8 cellular contexts compared by ENCODE assay signal in the genomic region with DNA sequence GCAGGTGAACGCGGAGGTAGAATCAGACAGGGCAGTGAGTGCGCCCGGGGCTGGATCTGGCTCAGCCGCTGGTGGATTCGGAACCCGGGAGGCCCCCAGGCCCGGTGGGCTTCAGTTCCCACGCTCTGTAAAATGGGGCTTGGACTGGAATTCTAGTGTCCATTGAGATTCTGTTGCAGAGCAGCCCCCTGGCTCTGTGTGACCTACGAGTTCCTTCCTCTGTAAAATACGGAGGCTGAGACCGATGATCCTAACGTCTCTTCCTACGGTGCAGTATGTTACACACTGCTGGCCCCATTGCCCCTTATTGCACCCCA. TPM values are rescaled to one million over a fixed set of nuclear protein-coding genes. Genes with fewer than 3 reads are reported as not detected.
DNase-seq lines count a peak whose midpoint lies in the region; ATAC-seq and TF ChIP-seq lines count a peak whose summit lies in the region.

No MANE protein-coding gene starts in this region.

- CTCF ChIA-PET in SK-N-SH (lab: Yijun Ruan, JAX), result interaction anchor here (0.6 to 12.0 kb wide), 48 partner anchors 10 to 396 kb away, joined by 3 to 274 read pairs (median 6); partner anchors contain the start of genes ANKRD13D, GRK2, POLD4 and PPP1CA

- H3K27ac ChIP-seq in SK-N-SH (ENCODE audit: low read depth in 2 of 2, low read length in 1 of 2) (peak overlapping the region in 1 of 2 experiments; percentile 84; a peak in 1 of 4 replicates), foreskin keratinocyte (no peak overlapping the region)

- WGBS in SK-N-SH (ENCODE audit: low lambda C conversion rate), result 0% methylated on average over 11 of the region's 14 CpGs

- H3K4me2 ChIP-seq in SK-N-SH (peak overlapping the region; percentile 94), skeletal muscle satellite cell (ENCODE audit: low read length) (peak overlapping the region; percentile 95)

- H3K9me3 ChIP-seq in SK-N-SH (no peaks in the 10 kb centered on the region), skeletal muscle satellite cell (replicated peaks; ENCODE audit: low read length) (no peaks in the 10 kb centered on the region)

- ATAC-seq in foreskin keratinocyte, result peak; percentile 19
- ATAC-seq in HG02870 (IDR thresholded peaks at IDR 0.05; ENCODE audit: unreplicated experiment), result no peak

- H3K4me1 ChIP-seq in SK-N-SH (ENCODE audit: control insufficient read depth in 1 of 2, insufficient read depth in 2 of 2, low read depth in 1 of 2, low read length in 1 of 2), result peaks cover 4 to 8% of the 10 kb centered on the region in 2 experiments; a peak in 1 of 4 replicates
- H3K4me1 ChIP-seq in foreskin keratinocyte, result peaks cover 6% of the 10 kb centered on the region
- peaks cover 5% of the 10 kb centered on the region for H3K4me1 ChIP-seq in skeletal muscle satellite cell (ENCODE audit: control insufficient read depth, insufficient read depth, low read length)

- H3K9ac ChIP-seq in SK-N-SH (peak overlapping the region; percentile 77), skeletal muscle satellite cell (ENCODE audit: low read depth, low read length) (peak overlapping the region; percentile 77)

- POLR2A ChIA-PET in SK-N-SH (lab: Yijun Ruan, JAX), result interaction anchor here (1.1 to 4.3 kb wide), 6 partner anchors 15 to 78 kb away, joined by 3 to 19 read pairs (median 6); partner anchors contain the start of genes GRK2, POLD4 and SSH3

- peak overlapping the region; percentile 91 for H2AFZ ChIP-seq in SK-N-SH (ENCODE audit: low read depth)

- TF ChIP-seq RAD21 in SK-N-SH (IDR thresholded peaks at IDR 0.05; ENCODE audit: low read length), result no peak

- DNase-seq in H7, result no peak
- DNase-seq in SK-N-SH, result no peak
- peak in 1 of 2 donors; percentile 25 for DNase-seq in foreskin keratinocyte
- DNase-seq in inferior parietal cortex (ENCODE audit: extremely low spot score), result no peak
- DNase-seq in activated CD8-positive, alpha-beta memory T cell treated with anti-CD3 and anti-CD28 coated beads for 24 hours, result no peak
- DNase-seq in stimulated activated CD4-positive, alpha-beta T cell treated with anti-CD3 and anti-CD28 coated beads, Interleukin-4, amount 100 ng/mL, for 1 hour, result no peak

- no peak for TF ChIP-seq CTCF in SK-N-SH (IDR thresholded peaks at IDR 0.05)
- TF ChIP-seq CTCF in foreskin keratinocyte (conservative IDR thresholded peaks at IDR 0.05), result no peak

- peaks cover 23% of the 10 kb centered on the region for H3F3A ChIP-seq in SK-N-SH (replicated peaks; ENCODE audit: insufficient read depth)

- no peaks in the 10 kb centered on the region for H3K9me2 ChIP-seq in SK-N-SH

- TF ChIP-seq EP300 in SK-N-SH (IDR thresholded peaks at IDR 0.05; ENCODE audit: borderline replicate concordance in 1 of 2, low read depth in 1 of 2, low read length in 1 of 2), result no peak

- peak overlapping the region; percentile 79 for H3K4me3 ChIP-seq in H7 (ENCODE audit: insufficient read depth, low read depth, low read length)
- peak overlapping the region; percentile 83 to 85 for H3K4me3 ChIP-seq in SK-N-SH (ENCODE audit: low read depth in 2 of 2, low read length in 1 of 2)
- H3K4me3 ChIP-seq in skeletal muscle satellite cell (ENCODE audit: low read length), result peak overlapping the region; percentile 78

- H4K20me1 ChIP-seq in SK-N-SH (ENCODE audit: insufficient read depth), result no peaks in the 10 kb centered on the region

- H3K36me3 ChIP-seq in H7 (replicated peaks; ENCODE audit: control insufficient read depth, insufficient read depth, low read length) (no peaks in the 10 kb centered on the region), SK-N-SH (replicated peaks in 1 of 2; ENCODE audit: control insufficient read depth in 1 of 2, insufficient read depth in 2 of 2, low read length in 1 of 2) (no peaks in the 10 kb centered on the region), skeletal muscle satellite cell (ENCODE audit: insufficient read depth, low read length) (no peaks in the 10 kb centered on the region)

- H3K27me3 ChIP-seq in H7 (ENCODE audit: control insufficient read depth, insufficient read depth, low read length) (peaks cover 22% of the 10 kb centered on the region), SK-N-SH (ENCODE audit: insufficient read depth) (no peaks in the 10 kb centered on the region), foreskin keratinocyte (no peaks in the 10 kb centered on the region), skeletal muscle satellite cell (ENCODE audit: control insufficient read depth, insufficient read depth, low read length) (no peaks in the 10 kb centered on the region)

- 0 out of 2 replicates have a peak, but pooled peaks cover 4% of the 10 kb centered on the region for H3K79me2 ChIP-seq in SK-N-SH (ENCODE audit: insufficient read depth)

TF ChIP-seq in SK-N-SH, 30 proteins besides CTCF, POLR2A, EP300 and RAD21:
- TF ChIP-seq RXRA (IDR thresholded peaks at IDR 0.05; ENCODE audit: borderline replicate concordance, low read depth) (no peak), ZBTB33 (IDR thresholded peaks at IDR 0.05; ENCODE audit: borderline replicate concordance, low read depth) (no peak), POLR2AphosphoS5 (IDR thresholded peaks at IDR 0.05; ENCODE audit: low read depth, low read length) (no peak), IRF3 (IDR thresholded peaks at IDR 0.05; ENCODE audit: low read depth, low read length) (no peak), RFX5 (IDR thresholded peaks at IDR 0.05; ENCODE audit: low read length) (no peak), USF1 (IDR thresholded peaks at IDR 0.05; ENCODE audit: borderline replicate concordance, low read depth) (no peak), JUND (IDR thresholded peaks at IDR 0.05) (no peak)

RNA-seq across cellular contexts. Expression of gene SSH3, which starts 14.9 kb away (rescaled TPM):
- 23.6 and 30.2 TPM in 2 replicates for total RNA-seq in H7 (2014; rRNA removed; shearing (Covaris generic))
- polyA plus RNA-seq in SK-N-SH (2012; rRNA removed), result 13.5 and 17.1 TPM in 2 replicates
- 4.0 and 7.0 TPM in 2 replicates for polyA plus RNA-seq in SK-N-SH (2012; cell fraction: cytosol; rRNA removed)
- 73.4 and 77.8 TPM in 2 replicates for polyA plus RNA-seq in SK-N-SH (2012; cell fraction: nucleus; rRNA removed)
- 27.7 and 31.0 TPM in 2 replicates for total RNA-seq in foreskin keratinocyte
- 27.8 and 30.2 TPM in 2 replicates for polyA plus RNA-seq in foreskin keratinocyte
- 8.5 and 14.7 TPM in 2 replicates for total RNA-seq in skeletal muscle satellite cell (2012; rRNA removed)

RNA-seq across cellular contexts. Expression of gene ANKRD13D, which starts 29.1 kb away (rescaled TPM):
- 29.1 and 32.2 TPM in 2 replicates for total RNA-seq in H7 (2014; rRNA removed; shearing (Covaris generic))
- polyA plus RNA-seq in SK-N-SH (2012; rRNA removed) (50.2 and 51.4 TPM in 2 replicates), foreskin keratinocyte (25.3 and 26.1 TPM in 2 replicates)
- 17.8 and 26.1 TPM in 2 replicates for polyA plus RNA-seq in SK-N-SH (2012; cell fraction: cytosol; rRNA removed)
- 163 and 206 TPM in 2 replicates for polyA plus RNA-seq in SK-N-SH (2012; cell fraction: nucleus; rRNA removed)
- 28.8 and 29.2 TPM in 2 replicates for total RNA-seq in foreskin keratinocyte
- 29.1 and 29.4 TPM in 2 replicates for total RNA-seq in skeletal muscle satellite cell (2012; rRNA removed)

RNA-seq across cellular contexts. Expression of gene POLD4, which starts 35.1 kb away (rescaled TPM):
- total RNA-seq in H7 (2014; rRNA removed; shearing (Covaris generic)), result 49.8 and 53.9 TPM in 2 replicates
- polyA plus RNA-seq in SK-N-SH (2012; rRNA removed) (80.4 and 89.4 TPM in 2 replicates), foreskin keratinocyte (83.2 and 107 TPM in 2 replicates)
- 38.1 and 46.2 TPM in 2 replicates for polyA plus RNA-seq in SK-N-SH (2012; cell fraction: cytosol; rRNA removed)
- polyA plus RNA-seq in SK-N-SH (2012; cell fraction: nucleus; rRNA removed), result 161 and 245 TPM in 2 replicates
- 41.5 and 50.5 TPM in 2 replicates for total RNA-seq in foreskin keratinocyte
- 62.0 and 85.7 TPM in 2 replicates for total RNA-seq in skeletal muscle satellite cell (2012; rRNA removed)

RNA-seq across cellular contexts. Expression of gene GRK2, which starts 51.9 kb away (rescaled TPM):
- total RNA-seq in H7 (2014; rRNA removed; shearing (Covaris generic)), result 73.8 and 82.1 TPM in 2 replicates
- polyA plus RNA-seq in SK-N-SH (2012; rRNA removed), result 44.6 and 48.5 TPM in 2 replicates
- polyA plus RNA-seq in SK-N-SH (2012; cell fraction: cytosol; rRNA removed), result 19.5 and 33.5 TPM in 2 replicates
- polyA plus RNA-seq in SK-N-SH (2012; cell fraction: nucleus; rRNA removed), result 106 and 118 TPM in 2 replicates
- total RNA-seq in foreskin keratinocyte, result 34.3 and 36.5 TPM in 2 replicates
- 29.2 and 31.4 TPM in 2 replicates for polyA plus RNA-seq in foreskin keratinocyte
- total RNA-seq in skeletal muscle satellite cell (2012; rRNA removed), result 26.6 and 33.0 TPM in 2 replicates

RNA-seq across cellular contexts. Expression of gene CLCF1, which starts 55.2 kb away (rescaled TPM):
- total RNA-seq in H7 (2014; rRNA removed; shearing (Covaris generic)), result 3.7 and 4.4 TPM in 2 replicates
- polyA plus RNA-seq in SK-N-SH (2012; rRNA removed) (27.0 and 27.7 TPM in 2 replicates), foreskin keratinocyte (1.9 and 2.2 TPM in 2 replicates)
- polyA plus RNA-seq in SK-N-SH (2012; cell fraction: cytosol; rRNA removed), result 13.3 and 17.5 TPM in 2 replicates
- 61.9 and 75.9 TPM in 2 replicates for polyA plus RNA-seq in SK-N-SH (2012; cell fraction: nucleus; rRNA removed)
- 1.6 and 1.9 TPM in 2 replicates for total RNA-seq in foreskin keratinocyte
- total RNA-seq in skeletal muscle satellite cell (2012; rRNA removed), result 6.3 and 7.0 TPM in 2 replicates
